In the genomic region with DNA sequence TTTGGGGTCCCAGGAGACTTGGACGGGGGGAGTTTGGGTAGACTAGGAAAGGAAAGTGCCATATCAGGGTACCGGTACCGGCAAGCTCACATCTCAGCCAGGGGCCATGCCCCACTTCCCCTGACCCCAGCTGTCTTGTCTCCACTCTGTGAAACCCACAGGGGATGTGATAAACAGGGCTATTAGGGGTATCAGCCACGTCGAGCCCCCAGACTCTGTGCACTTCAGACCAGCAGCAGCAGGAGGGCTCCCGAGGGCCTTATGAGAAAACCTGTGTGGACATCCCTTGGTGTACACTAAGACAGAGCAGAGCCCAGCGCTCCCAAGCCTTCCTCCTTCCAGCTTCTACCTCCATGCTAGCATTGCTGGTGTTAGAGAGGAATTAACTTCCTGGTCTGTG, we compare ENCODE assay signal across 35 cellular contexts. TPM values are rescaled to one million over a fixed set of nuclear protein-coding genes. Genes with fewer than 3 reads are reported as not detected.
"Had no signal": no experiment of that assay in that cellular context is flagged by ENCODE, and none has a peak within 500 bp of the region (broad histone marks: within the 10 kb centered on the region; RNA-seq: fewer than 3 reads in every experiment).

No MANE protein-coding gene starts in this region.

- H3K27ac ChIP-seq: Peyer's patch, WERI-Rb-1 had no signal

- H3K27me3 ChIP-seq: MG63, Peyer's patch had no signal

- H3K4me3 ChIP-seq: MG63, Peyer's patch had no signal

- H3K9me3 ChIP-seq: MG63, Peyer's patch had no signal

- DNase-seq: activated CD4-positive, alpha-beta memory T cell treated with anti-CD3 and anti-CD28 coated beads, Interleukin-2, amount 10 ng/mL, durations not matched to agents 7 days and 5 days; activated CD4-positive, alpha-beta T cell treated with anti-CD3 and anti-CD28 coated beads for 1 hour; activated CD4-positive, alpha-beta T cell treated with anti-CD3 and anti-CD28 coated beads for 48 hours; activated CD4-positive, CD25-positive, alpha-beta regulatory T cell; activated CD8-positive, alpha-beta memory T cell treated with anti-CD3 and anti-CD28 coated beads for 24 hours; activated CD8-positive, alpha-beta memory T cell treated with anti-CD3 and anti-CD28 coated beads, Interleukin-2, amount 10 ng/mL, durations not matched to agents 7 days and 5 days; activated CD8-positive, alpha-beta memory T cell treated with anti-CD3 and anti-CD28 coated beads, Interleukin-2, amount 50 U/mL, for 48 hours; activated effector memory CD4-positive, alpha-beta T cell treated with Interleukin-2 at 50 U/mL for 16 hours; activated naive CD4-positive, alpha-beta T cell treated with anti-CD3 and anti-CD28 coated beads, Interleukin-2, amount 10 ng/mL, durations not matched to agents 7 days and 5 days; activated naive CD8-positive, alpha-beta T cell treated with anti-CD3 and anti-CD28 coated beads, Interleukin-2, amount 50 U/mL, for 24 hours; activated T-cell treated with anti-CD3 and anti-CD28 coated beads, Interleukin-2, amount 50 U/mL, for 48 hours; anterior cingulate cortex; Kasumi-1; KG1; MG63; NCI-H1048; NCI-H1105 treated with DMSO at 0.1 percent for 48 hours; NCI-H1436; NCI-H1694; NCI-H1930; NCI-H2081 treated with DMSO at 0.1 percent for 48 hours; NCI-H226; NCI-H524 treated with DMSO at 0.1 percent for 48 hours; PC-3; RPMI8226; SIG-M5; T-cell; T-helper 17 cell; T-helper 9 cell; WERI-Rb-1 had no signal

- H3K4me1 ChIP-seq: Peyer's patch had no signal

- H3K36me3 ChIP-seq: MG63, Peyer's patch, WERI-Rb-1 had no signal

- ATAC-seq: activated CD8-positive, alpha-beta memory T cell treated with anti-CD3 and anti-CD28 coated beads, Interleukin-2, amount 10 ng/mL, durations not matched to agents 7 days and 5 days; activated naive CD8-positive, alpha-beta T cell treated with anti-CD3 and anti-CD28 coated beads, Interleukin-2, amount 50 U/mL, for 24 hours; PC-3; Right ventricle myocardium inferior; SK-N-SH treated with all-trans-retinoic acid at 6 μM for 48 hours; T-cell; T-helper 17 cell had no signal

RNA-seq across cellular contexts. Expression of gene TNNT2, which starts 46.3 kb away (rescaled TPM):
- total RNA-seq: activated CD4-positive, alpha-beta memory T cell treated with anti-CD3 and anti-CD28 coated beads, Interleukin-2, amount 10 ng/mL, durations not matched to agents 7 days and 5 days; activated CD8-positive, alpha-beta memory T cell treated with anti-CD3 and anti-CD28 coated beads, Interleukin-2, amount 10 ng/mL, durations not matched to agents 7 days and 5 days; NCI-H460; SK-MEL-5; T-cell; T-helper 17 cell had no signal

RNA-seq across cellular contexts. Expression of gene PKP1, which starts 47.9 kb away (rescaled TPM):
- total RNA-seq: activated CD4-positive, alpha-beta memory T cell treated with anti-CD3 and anti-CD28 coated beads, Interleukin-2, amount 10 ng/mL, durations not matched to agents 7 days and 5 days; activated CD8-positive, alpha-beta memory T cell treated with anti-CD3 and anti-CD28 coated beads, Interleukin-2, amount 10 ng/mL, durations not matched to agents 7 days and 5 days; SK-MEL-5; T-helper 17 cell had no signal
